28 cellular contexts compared by ENCODE assay signal in genomic region chr11:4038973-4039372, GRCh38. TPM values are rescaled to one million over a fixed set of nuclear protein-coding genes. Genes with fewer than 3 reads are reported as not detected.
DNase-seq lines count a peak whose midpoint lies in the region; ATAC-seq, FAIRE-seq and TF ChIP-seq lines count a peak whose summit lies in the region.
"Had no signal": no experiment of that assay in that cellular context is flagged by ENCODE, and none has a peak within 500 bp of the region (broad histone marks: within the 10 kb centered on the region; RNA-seq: fewer than 3 reads in every experiment).

No MANE protein-coding gene starts in this region.

- intact Hi-C loops in left lung (cut with DNase I) (no loop called here), vagina (cut with DNase I) (no loop called here)

- FAIRE-seq in H54 (lab: Jason Lieb, UNC), result peak; percentile 77
- FAIRE-seq: endothelial cell of umbilical vein, frontal cortex, GM19239, islet of Langerhans had no signal

- no peak for DNase-seq in H54 (ENCODE audit: insufficient read length, low spot score)
- DNase-seq in RKO (ENCODE audit: low spot score), result peak; percentile 3
- DNase-seq in choroid plexus epithelial cell (ENCODE audit: low read depth), result peak; percentile 39
- DNase-seq in left lung, result no peak
- DNase-seq in 8988T, result no peak
- no peak for DNase-seq in NOMO-1 treated with dmso at 0.1 percent for 144 hours (lab: John Stamatoyannopoulos, UW; ENCODE audit: unreplicated experiment)
- no peak for DNase-seq in vagina (ENCODE audit: extremely low spot score in 2 of 2)
- DNase-seq: activated CD4-positive, alpha-beta T cell treated with anti-CD3 and anti-CD28 coated beads, Interleukin-2, amount 10 ng/mL, durations not matched to agents 7 days and 5 days; activated naive CD4-positive, alpha-beta T cell treated with anti-CD3 and anti-CD28 coated beads for 36 hours; C1 segment of cervical spinal cord; caudate nucleus; dorsolateral prefrontal cortex; hypothalamus; lower lobe of right lung; NCI-H1694 treated with DMSO at 0.1 percent for 48 hours; NCI-H2171 treated with DMSO at 0.1 percent for 48 hours; NCI-H526; posterior cingulate gyrus; RPMI8226; stimulated activated CD4-positive, alpha-beta T cell treated with anti-CD3 and anti-CD28 coated beads, Interleukin-15, amount 100 ng/mL, for 24 hours; stimulated activated naive CD8-positive, alpha-beta T cell treated with anti-CD3 and anti-CD28 coated beads, Interleukin-15, amount 100 ng/mL, for 72 hours; thyroid gland had no signal

- H3K27me3 ChIP-seq in left lung (no peaks in the 10 kb centered on the region), vagina (no peaks in the 10 kb centered on the region)
- H3K27me3 ChIP-seq: thyroid gland had no signal

- TF ChIP-seq POLR2A in H54 (IDR thresholded peaks at IDR 0.05; ENCODE audit: low read depth, low read length), result no peak
- TF ChIP-seq POLR2A in vagina (IDR thresholded peaks at IDR 0.05), result no peak

- H3K27ac ChIP-seq in left lung (no peak overlapping the region), vagina (no peak overlapping the region)
- H3K27ac ChIP-seq: dorsolateral prefrontal cortex, lower lobe of right lung, thyroid gland had no signal

- H3K4me3 ChIP-seq in choroid plexus epithelial cell (ENCODE audit: low read depth, low read length), result no peak overlapping the region
- no peak overlapping the region for H3K4me3 ChIP-seq in left lung
- no peak overlapping the region for H3K4me3 ChIP-seq in vagina
- H3K4me3 ChIP-seq: dorsolateral prefrontal cortex, lower lobe of right lung, thyroid gland had no signal

- H3K36me3 ChIP-seq in left lung (no peaks in the 10 kb centered on the region), vagina (no peaks in the 10 kb centered on the region)
- H3K36me3 ChIP-seq: lower lobe of right lung, thyroid gland had no signal

- TF ChIP-seq CTCF in choroid plexus epithelial cell (conservative IDR thresholded peaks at IDR 0.05; ENCODE audit: low read depth, low read length) (no peak), left lung (IDR thresholded peaks at IDR 0.05) (no peak), vagina (IDR thresholded peaks at IDR 0.05) (no peak)

- peak; percentile 65 for ATAC-seq in left lung
- ATAC-seq in GM18909 (IDR thresholded peaks at IDR 0.05; ENCODE audit: poor library complexity, unreplicated experiment), result no peak
- ATAC-seq: lower lobe of right lung; sciatic nerve; stimulated activated naive CD8-positive, alpha-beta T cell treated with anti-CD3 and anti-CD28 coated beads, Interleukin-15, amount 100 ng/mL, for 72 hours had no signal

- H3K9me3 ChIP-seq in left lung (no peaks in the 10 kb centered on the region), vagina (no peaks in the 10 kb centered on the region)
- H3K9me3 ChIP-seq: lower lobe of right lung, thyroid gland had no signal

- H3K4me1 ChIP-seq in left lung (no peaks in the 10 kb centered on the region), vagina (peaks cover 5% of the 10 kb centered on the region)
- H3K4me1 ChIP-seq: thyroid gland had no signal

RNA-seq across cellular contexts. Expression of gene RRM1, which starts 55.6 kb away (rescaled TPM):
- total RNA-seq in left lung, result 10 to 100 TPM; 46.0 to 51.8 TPM
- total RNA-seq in vagina, result 50.8 TPM

Comparison
In these comparisons a context has a peak if more than half of its experiments do, and no peak if none do; other contexts are left out.
1. DNase-seq: peak in RKO (single experiment) and choroid plexus epithelial cell (single experiment); none in H54 (single experiment), left lung (0 of 2), 8988T (single experiment), NOMO-1 treated with dmso at 0.1 percent for 144 hours (single experiment) and vagina (0 of 2).